ENCODE assay signal across 12 cellular contexts in the genomic region with DNA sequence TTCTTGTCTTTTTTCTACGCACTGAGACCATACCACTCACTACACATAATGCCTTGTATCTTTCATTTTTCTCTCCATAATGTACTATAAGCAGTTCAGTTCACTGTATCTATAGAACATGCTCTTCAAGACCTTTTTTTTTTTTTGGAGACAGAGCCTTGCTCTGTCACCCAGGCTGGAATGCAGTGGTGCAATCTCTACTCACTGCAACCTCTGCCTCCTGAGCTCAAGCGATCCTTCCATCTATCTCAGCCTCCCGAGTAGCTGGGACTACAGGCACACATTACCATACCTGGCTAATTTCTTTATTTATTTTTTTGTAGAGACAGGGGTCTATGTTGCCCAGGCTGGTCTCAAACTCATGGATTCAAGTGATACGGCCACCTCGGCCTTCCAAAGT.
"Had no signal": no experiment of that assay in that cellular context is flagged by ENCODE, and none has a peak within 500 bp of the region (broad histone marks: within the 10 kb centered on the region; RNA-seq: fewer than 3 reads in every experiment).

No MANE protein-coding gene starts in this region.

- DNase-seq: activated CD4-positive, alpha-beta T cell treated with anti-CD3 and anti-CD28 coated beads for 1 hour; activated CD4-positive, alpha-beta T cell treated with anti-CD3 and anti-CD28 coated beads, Interleukin-2, amount 50 U/mL, for 48 hours; activated naive CD4-positive, alpha-beta T cell treated with Interleukin-2 at 50 U/mL for 16 hours; mesendoderm; stimulated activated CD4-positive, alpha-beta T cell treated with anti-CD3 and anti-CD28 coated beads, Interleukin-12 subunit alpha, Interleukin-12 subunit beta, amount 100 ng/mL, for 4 hours; stimulated activated CD4-positive, alpha-beta T cell treated with anti-CD3 and anti-CD28 coated beads, Interleukin-2, amount 100 ng/mL, for 24 hours; T-cell; thyroid gland had no signal

- H3K27me3 Mint-ChIP-seq: activated T-helper 17 cell treated with anti-CD3 and anti-CD28 coated beads, Interleukin-2, amount 50 U/mL, for 72 hours; T-cell had no signal

- ATAC-seq: activated T-helper 17 cell treated with anti-CD3 and anti-CD28 coated beads, Interleukin-2, amount 50 U/mL, for 72 hours; esophagus mucosa; T-cell had no signal

- H3K36me3 ChIP-seq: thyroid gland had no signal

- H3K4me3 Mint-ChIP-seq: activated T-helper 17 cell treated with anti-CD3 and anti-CD28 coated beads, Interleukin-2, amount 50 U/mL, for 72 hours; T-cell had no signal

- H3K9me3 Mint-ChIP-seq: activated T-helper 17 cell treated with anti-CD3 and anti-CD28 coated beads, Interleukin-2, amount 50 U/mL, for 72 hours; T-cell had no signal

- H3K4me1 Mint-ChIP-seq: activated T-helper 17 cell treated with anti-CD3 and anti-CD28 coated beads, Interleukin-2, amount 50 U/mL, for 72 hours; T-cell had no signal

- H3K27ac Mint-ChIP-seq: activated T-helper 17 cell treated with anti-CD3 and anti-CD28 coated beads, Interleukin-2, amount 50 U/mL, for 72 hours; T-cell had no signal

- H3K9me3 ChIP-seq: thyroid gland had no signal

- H3K4me3 ChIP-seq: cardiac muscle cell, SK-N-MC, thyroid gland had no signal

- H3K27me3 ChIP-seq: cardiac muscle cell, thyroid gland had no signal
